In the genomic region with DNA sequence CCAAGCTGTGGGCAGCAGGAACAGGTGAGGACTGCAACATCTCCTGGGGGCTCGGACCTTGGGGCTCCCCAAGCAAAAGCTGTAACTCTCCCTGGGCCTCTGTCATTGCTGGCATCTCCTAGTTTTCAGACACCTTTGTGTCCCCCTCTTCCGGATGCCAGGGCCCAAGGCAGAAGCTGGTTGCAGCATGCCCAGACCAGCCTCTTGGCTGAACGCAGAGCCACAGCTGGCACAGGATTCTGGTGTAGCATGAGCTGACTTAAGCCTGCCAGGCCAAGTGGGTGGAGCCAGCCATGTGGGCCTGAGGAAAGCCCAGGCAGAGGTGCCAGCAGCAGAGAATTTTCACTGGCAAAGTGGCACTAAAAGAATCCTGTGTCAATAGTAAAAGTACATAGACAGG, we compare ENCODE assay signal across 15 cellular contexts. TPM values are rescaled to one million over a fixed set of nuclear protein-coding genes. Genes with fewer than 3 reads are reported as not detected.
DNase-seq lines count a peak whose midpoint lies in the region; ATAC-seq and TF ChIP-seq lines count a peak whose summit lies in the region.
"Had no signal": no experiment of that assay in that cellular context is flagged by ENCODE, and none has a peak within 500 bp of the region (broad histone marks: within the 10 kb centered on the region; RNA-seq: fewer than 3 reads in every experiment).

No MANE protein-coding gene starts in this region.

- intact Hi-C loops in cardiac septum (cut with DNase I): no loop called here
- intact Hi-C loops in left ventricle myocardium inferior (cut with micrococcal nuclease): no loop called here
- intact Hi-C loops in MCF 10A (cut with micrococcal nuclease): no loop called here

- H3K36me3 ChIP-seq in left ventricle myocardium inferior: no peaks in the 10 kb centered on the region
- H3K36me3 ChIP-seq: Peyer's patch, SJCRH30 had no signal

- DNase-seq in cardiac septum (ENCODE audit: low spot score): peak; percentile 54
- no peak for DNase-seq in left ventricle myocardium inferior
- peak; percentile 65 for DNase-seq in MCF 10A (ENCODE audit: unreplicated experiment)
- peak; percentile 41 for DNase-seq in islet precursor cell
- DNase-seq in activated T-cell treated with anti-CD3 and anti-CD28 coated beads, Interleukin-2, amount 50 U/mL, for 48 hours: no peak
- DNase-seq in stimulated activated naive CD4-positive, alpha-beta T cell (lab: John Stamatoyannopoulos, UW): no peak
- no peak for DNase-seq in hepatic stellate cell (ENCODE audit: low spot score)
- DNase-seq: Caco-2, DMS79, NCI-H2107, NCI-H82, Peyer's patch, SJCRH30 had no signal

- TF ChIP-seq CTCF in left ventricle myocardium inferior (IDR thresholded peaks at IDR 0.05; ENCODE audit: borderline replicate concordance): no peak
- no peak for TF ChIP-seq CTCF in MCF 10A (IDR thresholded peaks at IDR 0.05; ENCODE audit: unreplicated experiment)

- no peak overlapping the region for H3K27ac Mint-ChIP-seq in MCF 10A (ENCODE audit: low read depth, unreplicated experiment)

- no peak overlapping the region for H3K4me3 ChIP-seq in left ventricle myocardium inferior
- H3K4me3 ChIP-seq: GM12878, Peyer's patch, SJCRH30 had no signal

- H3K27me3 ChIP-seq in left ventricle myocardium inferior (ENCODE audit: low read depth): no peaks in the 10 kb centered on the region
- H3K27me3 ChIP-seq: Peyer's patch, SJCRH30 had no signal

- H3K9me3 Mint-ChIP-seq in MCF 10A (ENCODE audit: unreplicated experiment): peaks cover 9% of the 10 kb centered on the region

- H3K4me3 Mint-ChIP-seq in MCF 10A (ENCODE audit: unreplicated experiment): no peak overlapping the region

- peaks cover 17% of the 10 kb centered on the region for H3K9me3 ChIP-seq in left ventricle myocardium inferior (replicated peaks)
- H3K9me3 ChIP-seq: Caco-2, Peyer's patch, SJCRH30 had no signal

- H3K36me3 Mint-ChIP-seq in MCF 10A (ENCODE audit: insufficient read depth, unreplicated experiment): peaks cover 4% of the 10 kb centered on the region

- no peak overlapping the region for H3K27ac ChIP-seq in left ventricle myocardium inferior (replicated peaks)
- H3K27ac ChIP-seq: Peyer's patch, SJCRH30 had no signal

- BruUV-seq in MCF 10A (replicated peaks; lab: Mats Ljungman, UMichigan): no TSS peak

- POLR2A ChIA-PET in MCF 10A (lab: Yijun Ruan, JAX): no interaction called here

- no peaks in the 10 kb centered on the region for H3K27me3 Mint-ChIP-seq in MCF 10A (ENCODE audit: insufficient read depth, unreplicated experiment)

- H3K4me1 ChIP-seq in left ventricle myocardium inferior: no peaks in the 10 kb centered on the region
- H3K4me1 ChIP-seq: Peyer's patch, SJCRH30 had no signal

- ATAC-seq in GM21717 (IDR thresholded peaks at IDR 0.05; ENCODE audit: unreplicated experiment): no peak
- ATAC-seq: GM12878 had no signal

- peaks cover 26% of the 10 kb centered on the region for H3K4me1 Mint-ChIP-seq in MCF 10A (ENCODE audit: insufficient read depth, unreplicated experiment)

- CTCF ChIA-PET in MCF 10A (lab: Yijun Ruan, JAX): interaction anchor here (0.6 to 0.7 kb wide), 2 partner anchors 41 to 71 kb away, joined by 3 read pairs; no protein-coding TSS in a partner anchor

RNA-seq across cellular contexts. Expression of gene ZWINT, which starts 43.5 kb away (rescaled TPM):
- total RNA-seq in cardiac septum: 0.83 TPM
- 1.0 TPM for total RNA-seq in left ventricle myocardium inferior
- 16.0 and 30.4 TPM in 2 replicates for total RNA-seq in MCF 10A (2022)

Comparison
In these comparisons a context has a peak if more than half of its experiments do, and no peak if none do; other contexts are left out.
1. DNase-seq: peak in cardiac septum (single experiment), MCF 10A (single experiment) and islet precursor cell (single experiment); none in left ventricle myocardium inferior (single experiment), activated T-cell treated with anti-CD3 and anti-CD28 coated beads, Interleukin-2, amount 50 U/mL, for 48 hours (0 of 2), stimulated activated naive CD4-positive, alpha-beta T cell (0 of 6) and hepatic stellate cell (single experiment).